9 cellular contexts compared by ENCODE assay signal in the genomic region with DNA sequence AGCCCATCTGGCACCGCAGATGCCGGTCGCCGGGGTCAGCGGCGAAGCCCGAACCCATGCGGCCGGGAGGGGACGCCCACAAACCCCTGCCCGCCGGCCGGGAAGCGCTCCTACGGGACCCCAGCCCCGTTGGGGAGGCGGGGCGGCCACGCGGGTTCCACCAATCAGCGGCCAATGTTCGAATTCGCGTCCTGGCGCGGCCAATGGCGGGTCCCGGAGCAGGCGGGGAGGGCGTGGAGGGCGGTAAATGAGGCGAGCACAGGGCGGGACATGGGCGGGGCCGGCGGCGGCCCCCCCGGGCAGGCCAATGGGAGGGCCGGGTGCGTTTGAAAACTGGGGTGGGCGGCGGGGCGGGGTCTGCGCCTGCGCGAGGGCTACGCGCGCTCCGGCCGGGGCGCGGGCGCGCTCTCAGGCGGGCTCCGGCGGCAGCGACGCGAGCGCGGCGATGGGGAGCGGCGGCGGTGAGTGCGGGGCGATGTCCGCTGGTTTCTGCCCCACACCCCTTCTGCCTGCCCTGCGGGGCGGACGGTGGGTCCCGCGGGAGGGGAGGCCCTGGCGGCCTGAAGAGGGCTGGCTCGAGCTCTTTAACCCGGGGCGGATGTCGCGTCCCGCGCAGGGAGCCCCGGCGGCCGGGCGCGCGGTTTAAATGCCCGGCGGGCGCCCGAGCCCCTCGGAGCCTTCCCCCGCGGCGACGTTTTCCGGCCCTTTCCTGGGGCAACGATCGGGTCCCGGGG. TPM values are rescaled to one million over a fixed set of nuclear protein-coding genes. Genes with fewer than 3 reads are reported as not detected.
DNase-seq lines count a peak whose midpoint lies in the region; ATAC-seq, FAIRE-seq and TF ChIP-seq lines count a peak whose summit lies in the region.
"Had no signal": no experiment of that assay in that cellular context is flagged by ENCODE, and none has a peak within 500 bp of the region (broad histone marks: within the 10 kb centered on the region; RNA-seq: fewer than 3 reads in every experiment).

A gene with protein sequence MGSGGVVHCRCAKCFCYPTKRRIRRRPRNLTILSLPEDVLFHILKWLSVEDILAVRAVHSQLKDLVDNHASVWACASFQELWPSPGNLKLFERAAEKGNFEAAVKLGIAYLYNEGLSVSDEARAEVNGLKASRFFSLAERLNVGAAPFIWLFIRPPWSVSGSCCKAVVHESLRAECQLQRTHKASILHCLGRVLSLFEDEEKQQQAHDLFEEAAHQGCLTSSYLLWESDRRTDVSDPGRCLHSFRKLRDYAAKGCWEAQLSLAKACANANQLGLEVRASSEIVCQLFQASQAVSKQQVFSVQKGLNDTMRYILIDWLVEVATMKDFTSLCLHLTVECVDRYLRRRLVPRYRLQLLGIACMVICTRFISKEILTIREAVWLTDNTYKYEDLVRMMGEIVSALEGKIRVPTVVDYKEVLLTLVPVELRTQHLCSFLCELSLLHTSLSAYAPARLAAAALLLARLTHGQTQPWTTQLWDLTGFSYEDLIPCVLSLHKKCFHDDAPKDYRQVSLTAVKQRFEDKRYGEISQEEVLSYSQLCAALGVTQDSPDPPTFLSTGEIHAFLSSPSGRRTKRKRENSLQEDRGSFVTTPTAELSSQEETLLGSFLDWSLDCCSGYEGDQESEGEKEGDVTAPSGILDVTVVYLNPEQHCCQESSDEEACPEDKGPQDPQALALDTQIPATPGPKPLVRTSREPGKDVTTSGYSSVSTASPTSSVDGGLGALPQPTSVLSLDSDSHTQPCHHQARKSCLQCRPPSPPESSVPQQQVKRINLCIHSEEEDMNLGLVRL (plus strand): TSS at position 411 of the 734 bp plus-strand sequence. CDS start 35 bp downstream, at position 446.

- ATAC-seq in GM19035 (IDR thresholded peaks at IDR 0.05; ENCODE audit: unreplicated experiment): peak; percentile 85
- peak; percentile 76 for ATAC-seq in HG03342 (IDR thresholded peaks at IDR 0.05; ENCODE audit: unreplicated experiment)

- peaks cover 0 to 3% of the 10 kb centered on the region in 2 donors for H3K36me3 ChIP-seq in kidney (ENCODE audit: control insufficient read depth in 1 of 2, insufficient read depth in 2 of 2, low read length in 2 of 2)

- TF ChIP-seq CTCF in kidney (IDR thresholded peaks at IDR 0.05; ENCODE audit: borderline replicate concordance, extremely low read depth, insufficient read depth): no peak

- H3K27ac ChIP-seq in kidney (ENCODE audit: low read depth in 2 of 2, low read length in 2 of 2): peak within 1 kb of the TSS; percentile 32 to 43

- no peaks in the 10 kb centered on the region for H3K9me3 ChIP-seq in kidney (ENCODE audit: control insufficient read depth in 1 of 2, low read length in 2 of 2)

- FAIRE-seq in kidney (lab: Jason Lieb, UNC): no peak
- FAIRE-seq: TTC549 had no signal

- H3K9ac ChIP-seq in kidney (ENCODE audit: low read length in 2 of 2): peak within 1 kb of the TSS; percentile 60 to 61

- intact Hi-C loops in kidney (cut with DNase I): no loop called here

- H3K4me3 ChIP-seq in kidney (ENCODE audit: low read length in 2 of 2): peak within 1 kb of the TSS; percentile 71 to 77

- DNase-seq in AG20443 (ENCODE audit: low spot score) (peak; percentile 100), NCI-H446 (lab: John Stamatoyannopoulos, UW) (peak; percentile 88 to 97), cerebellar nuclear complex (lab: John Stamatoyannopoulos, UW) (peak; percentile 77 to 88), kidney (peak; percentile 99)
- DNase-seq in activated CD4-positive, alpha-beta T cell treated with anti-CD3 and anti-CD28 coated beads for 1 hour: peak; percentile 97
- peak; percentile 97 to 98 for DNase-seq in stimulated activated CD4-positive, alpha-beta T cell treated with anti-CD3 and anti-CD28 coated beads, Interleukin-15, amount 100 ng/mL, for 1 hour (ENCODE audit: low read depth in 1 of 2, low spot score in 1 of 2)

- peaks cover 9 to 14% of the 10 kb centered on the region in 2 donors for H3K4me1 ChIP-seq in kidney (ENCODE audit: control insufficient read depth in 1 of 2, insufficient read depth in 1 of 2, low read depth in 1 of 2, low read length in 2 of 2)

RNA-seq across cellular contexts. Expression of the gene that starts here (rescaled TPM):
- 2.9 TPM for total RNA-seq in kidney
- 0.77 TPM for polyA plus RNA-seq in kidney (ENCODE audit: insufficient read depth, low read depth, low replicate concordance)

Comparison
In these comparisons a context has a peak if more than half of its experiments do, and no peak if none do; other contexts are left out.
1. Peak in every context shown above with its lines: DNase-seq, ATAC-seq, H3K4me3 ChIP-seq and H3K27ac ChIP-seq.